8 cellular contexts compared by ENCODE assay signal in genomic region chr2:130342533-130343275, GRCh38. TPM values are rescaled to one million over a fixed set of nuclear protein-coding genes. Genes with fewer than 3 reads are reported as not detected.
DNase-seq lines count a peak whose midpoint lies in the region; ATAC-seq, FAIRE-seq and TF ChIP-seq lines count a peak whose summit lies in the region.

TSS of gene IMP4 (plus strand) at chr2:130342897. CDS start at chr2:130342933, 36 bp downstream.

- H3K9ac ChIP-seq in keratinocyte (ENCODE audit: control insufficient read depth, extremely low read depth, insufficient read depth, low read length): peak within 1 kb of the TSS; percentile 92

- dilution Hi-C loops in keratinocyte (cut with MboI; ENCODE audit: extremely low pct_ligation_motif_present, low sequenced_read_pairs): no loop called here

- H3K27me3 ChIP-seq in keratinocyte (ENCODE audit: control insufficient read depth, extremely low read depth, insufficient read depth, low read length): no peaks in the 10 kb centered on the region

- FAIRE-seq in keratinocyte (lab: Jason Lieb, UNC): peak; percentile 83

- TF ChIP-seq CTCF in AG09319 (IDR thresholded peaks at IDR 0.05; ENCODE audit: low read depth, low read length): peak; percentile 34
- peak; percentile 15 to 57 (median 31) for TF ChIP-seq CTCF in keratinocyte (optimal IDR thresholded peaks at IDR 0.05 in 1 of 3, IDR thresholded peaks at IDR 0.05 in 1 of 3, conservative IDR thresholded peaks at IDR 0.05 in 1 of 3; ENCODE audit: extremely low read depth in 1 of 3, insufficient read depth in 2 of 3, low read length in 3 of 3)

- H3K4me2 ChIP-seq in keratinocyte (ENCODE audit: control insufficient read depth, extremely low read depth, insufficient read depth, low read depth, low read length): peak within 1 kb of the TSS; percentile 80

- peaks cover 8% of the 10 kb centered on the region for H3K4me1 ChIP-seq in keratinocyte (ENCODE audit: control insufficient read depth, extremely low read depth, insufficient read depth, low read length)

- ATAC-seq in GM19023 (IDR thresholded peaks at IDR 0.05; ENCODE audit: unreplicated experiment) (peak; percentile 88), HG03342 (IDR thresholded peaks at IDR 0.05; ENCODE audit: unreplicated experiment) (peak; percentile 88)
- ATAC-seq in activated CD4-positive, CD25-positive, alpha-beta regulatory T cell treated with anti-CD3 and anti-CD28 coated beads, Interleukin-2, amount 50 U/mL, for 24 hours: peak; percentile 89 to 91

- H4K20me1 ChIP-seq in keratinocyte (ENCODE audit: control insufficient read depth, extremely low read depth, insufficient read depth, low read length): no peaks in the 10 kb centered on the region

- H3K9me1 ChIP-seq in keratinocyte (ENCODE audit: control insufficient read depth, extremely low read depth, insufficient read depth, low read length): no peaks in the 10 kb centered on the region

- DNase-seq in AG09319 (ENCODE audit: extremely low read depth, low read depth) (peak; percentile 98), NCI-H446 (lab: John Stamatoyannopoulos, UW) (peak; percentile 94 to 97), cerebellar nuclear complex (lab: John Stamatoyannopoulos, UW) (peak; percentile 90 to 98), keratinocyte (ENCODE audit: low read depth, low spot score) (peak; percentile 90)
- peak; percentile 96 for DNase-seq in stimulated activated CD4-positive, alpha-beta T cell treated with anti-CD3 and anti-CD28 coated beads, Interleukin-15, amount 100 ng/mL, for 24 hours

- H2AFZ ChIP-seq in keratinocyte (ENCODE audit: control insufficient read depth, low read length): peak within 1 kb of the TSS; percentile 92

- no peaks in the 10 kb centered on the region for H3K9me3 ChIP-seq in keratinocyte (ENCODE audit: control insufficient read depth, low read depth, low read length)

- peak within 1 kb of the TSS; percentile 80 to 99 (median 88) for H3K4me3 ChIP-seq in keratinocyte (ENCODE audit: control insufficient read depth in 2 of 3, extremely low read depth in 1 of 3, insufficient read depth in 2 of 3, low read depth in 1 of 3, low read length in 3 of 3)

- H3K36me3 ChIP-seq in keratinocyte (ENCODE audit: control insufficient read depth in 2 of 2, extremely low read depth in 1 of 2, insufficient read depth in 2 of 2, low read length in 2 of 2): peaks cover 29 to 41% of the 10 kb centered on the region in 2 experiments

- H3K79me2 ChIP-seq in keratinocyte (ENCODE audit: control insufficient read depth, insufficient read depth, low read length): peaks cover 39% of the 10 kb centered on the region

- peak within 1 kb of the TSS; percentile 87 for H3K27ac ChIP-seq in keratinocyte (ENCODE audit: control insufficient read depth, insufficient read depth, low read length)

RNA-seq across cellular contexts. Expression of gene IMP4, which starts in this region (rescaled TPM):
- polyA plus RNA-seq in keratinocyte: 75.8 to 127 TPM (median 111 TPM) in 3 replicates
- polyA plus RNA-seq in keratinocyte (2011; ENCODE audit: low read depth): 54.9 TPM
- 82.3 and 145 TPM in 2 replicates for polyA plus RNA-seq in keratinocyte (2011; cell fraction: cytosol; rRNA removed)
- polyA plus RNA-seq in keratinocyte (2011; cell fraction: nucleus; rRNA removed): 100 and 122 TPM in 2 replicates
- polyA plus RNA-seq in keratinocyte (2012; ENCODE audit: low replicate concordance): 92.9 and 149 TPM in 2 replicates
- polyA minus RNA-seq in keratinocyte: 71.5 to 192 TPM (median 83.7 TPM) in 3 replicates
- polyA minus RNA-seq in keratinocyte (2011; cell fraction: cytosol; rRNA and poly(A)+ RNA removed): 117 TPM
- 26.3 and 30.4 TPM in 2 replicates for polyA minus RNA-seq in keratinocyte (2011; cell fraction: nucleus; rRNA and poly(A)+ RNA removed)

Comparison
In these comparisons a context has a peak if more than half of its experiments do, and no peak if none do; other contexts are left out.
1. Peak in every context shown above with its lines: DNase-seq, ATAC-seq, H3K4me3 ChIP-seq and H3K27ac ChIP-seq.